ENCODE assay signal across 15 cellular contexts in the genomic region with DNA sequence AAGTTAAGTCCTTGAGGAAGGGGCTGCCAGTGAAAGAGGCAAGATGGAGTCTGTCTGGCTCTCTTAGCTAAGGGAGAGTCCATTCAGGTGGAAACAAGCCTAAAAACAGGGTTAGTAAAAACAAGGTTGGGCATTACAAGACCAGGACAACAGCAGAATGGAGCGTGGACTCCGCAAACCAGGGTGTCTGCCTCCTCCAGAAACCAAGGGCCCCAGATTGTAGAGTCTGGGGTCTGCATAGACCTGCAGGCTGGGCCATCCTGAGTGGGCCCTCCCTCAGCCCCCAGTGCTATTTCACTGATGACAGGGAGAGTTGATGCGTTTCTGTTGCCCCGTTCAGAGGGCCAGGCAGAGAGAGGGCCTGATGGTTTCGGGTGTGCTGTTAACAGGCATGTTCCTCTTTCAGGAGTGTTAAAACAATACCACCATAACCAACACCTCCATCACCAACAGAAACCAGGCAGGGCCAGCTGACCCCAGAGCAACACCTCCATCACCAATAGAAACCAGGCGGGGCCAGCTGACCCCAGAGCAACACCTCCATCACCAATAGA. TPM values are rescaled to one million over a fixed set of nuclear protein-coding genes. Genes with fewer than 3 reads are reported as not detected.
A peak's percentile ranks its signal among the peaks of the same experiment; 100 is the strongest.
DNase-seq lines count a peak whose midpoint lies in the region; ATAC-seq and TF ChIP-seq lines count a peak whose summit lies in the region.
"Not testable (repeated sequence)": the region's sequence is repeated elsewhere in the genome, so short reads cannot be mapped to it uniquely, and the experiment has no call there.
"Had no signal": no experiment of that assay in that cellular context is flagged by ENCODE, and none has a peak within 500 bp of the region (broad histone marks: within the 10 kb centered on the region; RNA-seq: fewer than 3 reads in every experiment).

No MANE protein-coding gene starts in this region.

- H3K79me2 ChIP-seq in OCI-LY1 (ENCODE audit: insufficient read depth, low read length): not testable (repeated sequence)

- TF ChIP-seq CTCF in GM12864 (IDR thresholded peaks at IDR 0.05; ENCODE audit: low read depth, low read length, missing control alignments); OCI-LY1 (IDR thresholded peaks at IDR 0.05; ENCODE audit: low read length); natural killer cell (IDR thresholded peaks at IDR 0.05): not testable (repeated sequence)

- peaks cover 4 to 10% of the 10 kb centered on the region in 2 donors for H3K4me1 Mint-ChIP-seq in natural killer cell

- not testable (repeated sequence) for H3K9me3 ChIP-seq in OCI-LY1 (ENCODE audit: low read length)

- H3K4me3 Mint-ChIP-seq in natural killer cell: not testable (repeated sequence)

- peak; percentile 78 for DNase-seq in GM12864 (ENCODE audit: low read depth)
- not testable (repeated sequence) for DNase-seq in natural killer cell

- ATAC-seq in GM18868 (IDR thresholded peaks at IDR 0.05; ENCODE audit: unreplicated experiment) (peak; percentile 78), GM19455 (IDR thresholded peaks at IDR 0.05; ENCODE audit: unreplicated experiment) (peak; percentile 73), GM21786 (IDR thresholded peaks at IDR 0.05; ENCODE audit: unreplicated experiment) (peak; percentile 93), HG03025 (IDR thresholded peaks at IDR 0.05; ENCODE audit: low FRiP score, unreplicated experiment) (peak; percentile 77), HG03432 (IDR thresholded peaks at IDR 0.05; ENCODE audit: unreplicated experiment) (peak; percentile 85), natural killer cell (peak; percentile 59 to 89 (median 71))

- H3K27me3 Mint-ChIP-seq in natural killer cell (ENCODE audit: low read depth in 2 of 2): peaks cover 29 to 49% of the 10 kb centered on the region in 2 donors

- not testable (repeated sequence) for H3K36me3 ChIP-seq in OCI-LY1 (ENCODE audit: insufficient read depth, low read length)

- not testable (repeated sequence) for H3K9me3 Mint-ChIP-seq in natural killer cell

- not testable (repeated sequence) for H2AFZ ChIP-seq in OCI-LY1 (ENCODE audit: low read length)

- H3K36me3 Mint-ChIP-seq in natural killer cell: not testable (repeated sequence)

- not testable (repeated sequence) for H3K9ac ChIP-seq in OCI-LY1 (ENCODE audit: low read length)

- not testable (repeated sequence) for H3F3A ChIP-seq in OCI-LY1 (ENCODE audit: insufficient read depth, low read length)

- intact Hi-C loops in natural killer cell (cut with micrococcal nuclease): not testable (repeated sequence)

- H3K27me3 ChIP-seq in OCI-LY1 (ENCODE audit: insufficient read depth, low read length): not testable (repeated sequence)

- H3K4me1 ChIP-seq in OCI-LY1 (ENCODE audit: insufficient read depth, low read length, severe bottlenecking): peaks cover 63% of the 10 kb centered on the region

- not testable (repeated sequence) for H3K9me2 ChIP-seq in OCI-LY1 (ENCODE audit: low read depth, low read length)

- not testable (repeated sequence) for H3K27ac Mint-ChIP-seq in natural killer cell

- H3K27ac ChIP-seq in OCI-LY1 (ENCODE audit: low read depth, low read length, poor library complexity, severe bottlenecking): peak overlapping the region; percentile 85

- not testable (repeated sequence) for H3K4me3 ChIP-seq in GM12864 (ENCODE audit: low read depth, low read length); OCI-LY1 (ENCODE audit: low read depth, low read length, poor library complexity, severe bottlenecking)

- H4K20me1 ChIP-seq in OCI-LY1 (ENCODE audit: insufficient read depth, low read length): not testable (repeated sequence)

- not testable (repeated sequence) for H3K4me2 ChIP-seq in OCI-LY1 (ENCODE audit: low read length)

RNA-seq across cellular contexts. Expression of a gene that starts 6.6 kb away (rescaled TPM):
- total RNA-seq in natural killer cell: under 1 TPM in 2 of 3 donors, not detected in 1; 0.14 to 0.28 TPM
- total RNA-seq: A673, bronchial epithelial cell, dermis blood vessel endothelial cell, gastroesophageal sphincter, GM23338, occipital lobe, SK-MEL-5 had no signal
